In the genomic region with DNA sequence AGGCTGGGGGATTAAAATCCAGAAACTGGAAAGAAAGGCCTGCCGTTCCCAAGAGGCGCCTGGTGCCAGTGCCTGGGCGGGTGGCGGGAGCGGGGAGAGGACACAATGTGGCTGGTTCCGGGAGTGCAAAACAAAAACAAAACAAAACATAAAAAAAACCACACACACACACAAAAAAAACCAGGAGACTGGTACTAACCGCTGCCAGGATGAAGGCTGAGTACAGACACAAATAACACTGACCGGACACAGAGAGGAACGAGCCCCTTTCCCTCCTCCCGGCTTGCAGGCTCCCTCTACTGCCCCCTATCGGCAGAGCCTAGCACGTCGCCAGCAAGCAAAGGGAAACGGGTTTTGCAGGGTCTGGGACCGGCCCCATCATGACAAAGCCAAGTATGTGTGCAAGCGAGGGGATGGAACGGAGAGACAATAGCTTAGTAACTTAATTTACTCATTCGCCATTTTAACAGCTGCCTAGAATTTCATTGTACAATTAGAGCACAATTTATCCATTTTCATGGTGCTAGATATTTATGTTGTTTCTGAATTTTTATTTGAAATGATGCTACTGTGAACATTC, we compare ENCODE assay signal across 8 cellular contexts.
DNase-seq lines count a peak whose midpoint lies in the region; ATAC-seq lines count a peak whose summit lies in the region.

No MANE protein-coding gene starts in this region.

- peak; percentile 92 for ATAC-seq in HG02885 (IDR thresholded peaks at IDR 0.05; ENCODE audit: poor library complexity, unreplicated experiment)

- DNase-seq in NCI-H1417 (lab: John Stamatoyannopoulos, UW) = peak; percentile 45 to 81 (median 59)
- no peak for DNase-seq in NCI-H1417 treated with DMSO at 0.1 percent for 48 hours (lab: John Stamatoyannopoulos, UW)
- DNase-seq in NCI-H2227 treated with DMSO at 0.1 percent for 48 hours (lab: John Stamatoyannopoulos, UW) = peak; percentile 56
- peak; percentile 58 for DNase-seq in activated CD4-positive, CD25-positive, alpha-beta regulatory T cell treated with anti-CD3 and anti-CD28 coated beads, Interleukin-2, amount 50 U/mL, for 16 hours (ENCODE audit: low read depth, low spot score)
- peak; percentile 78 for DNase-seq in cerebellar cortex (ENCODE audit: low spot score)
- peak; percentile 66 for DNase-seq in kidney glomerular epithelial cell (lab: John Stamatoyannopoulos, UW)
- DNase-seq in stimulated activated CD4-positive, alpha-beta T cell treated with anti-CD3 and anti-CD28 coated beads, Interleukin-15, amount 100 ng/mL, for 24 hours = peak; percentile 86
